In the genomic region with DNA sequence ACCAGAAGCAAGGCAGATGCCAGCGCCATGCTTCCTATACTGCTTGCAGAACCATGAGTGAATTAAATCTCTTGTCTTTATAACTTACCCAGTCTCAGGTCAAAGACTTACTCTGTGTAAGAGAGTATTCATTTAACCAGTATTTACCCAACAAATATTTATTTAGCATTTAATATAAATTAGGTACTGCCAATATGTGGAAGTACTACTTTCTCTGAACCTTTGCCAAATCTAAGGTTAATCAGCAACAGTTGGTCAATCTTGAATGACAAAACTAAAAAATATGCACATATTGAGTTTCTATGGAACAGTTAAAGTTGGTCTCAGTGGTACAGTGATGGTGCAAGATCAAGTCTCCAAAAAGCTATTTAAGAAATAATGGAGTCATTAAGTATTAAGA, we compare ENCODE assay signal across 39 cellular contexts.
"Had no signal": no experiment of that assay in that cellular context is flagged by ENCODE, and none has a peak within 500 bp of the region (broad histone marks: within the 10 kb centered on the region; RNA-seq: fewer than 3 reads in every experiment).

No MANE protein-coding gene starts in this region.

- H3K27me3 Mint-ChIP-seq: activated B cell treated with CpG ODN at 0.5 μM for 24 hours; activated CD4-positive, alpha-beta memory T cell treated with anti-CD3 and anti-CD28 coated beads for 36 hours; activated CD4-positive, alpha-beta T cell treated with anti-CD3 and anti-CD28 coated beads, Interleukin-2, amount 10 ng/mL, durations not matched to agents 24 days and 14 days; activated CD8-positive, alpha-beta T cell treated with anti-CD3 and anti-CD28 coated beads for 36 hours; central memory CD8-positive, alpha-beta T cell had no signal

- H3K4me3 ChIP-seq: adrenal gland, body of pancreas, cardiac muscle cell had no signal

- H3K9me3 ChIP-seq: adrenal gland, body of pancreas had no signal

- H3K4me1 ChIP-seq: adrenal gland, body of pancreas had no signal

- H3K36me3 ChIP-seq: adrenal gland, brain microvascular endothelial cell, cardiac muscle cell had no signal

- ATAC-seq: activated CD8-positive, alpha-beta T cell treated with anti-CD3 and anti-CD28 coated beads for 36 hours; activated naive CD4-positive, alpha-beta T cell treated with anti-CD3 and anti-CD28 coated beads, Interleukin-2, amount 50 U/mL, for 72 hours; activated T-cell treated with anti-CD3 and anti-CD28 coated beads, Interleukin-2, amount 50 U/mL, for 4 hours; activated T-cell treated with anti-CD3 and anti-CD28 coated beads, Interleukin-2, amount 50 U/mL, for 72 hours; activated T-helper 17 cell treated with anti-CD3 and anti-CD28 coated beads, Interleukin-2, amount 50 U/mL, for 72 hours; body of pancreas; T-cell had no signal

- H3K4me1 Mint-ChIP-seq: activated B cell treated with CpG ODN at 0.5 μM for 24 hours; activated CD4-positive, alpha-beta T cell treated with anti-CD3 and anti-CD28 coated beads, Interleukin-2, amount 10 ng/mL, durations not matched to agents 24 days and 14 days; activated naive CD8-positive, alpha-beta T cell treated with anti-CD3 and anti-CD28 coated beads for 36 hours; activated T-helper 17 cell treated with anti-CD3 and anti-CD28 coated beads, Interleukin-2, amount 50 U/mL, for 72 hours; central memory CD8-positive, alpha-beta T cell; T-cell had no signal

- DNase-seq: activated B cell treated with CpG ODN at 0.5 μM for 24 hours; activated CD4-positive, alpha-beta memory T cell treated with anti-CD3 and anti-CD28 coated beads for 36 hours; activated CD4-positive, alpha-beta T cell treated with anti-CD3 and anti-CD28 coated beads for 4 hours; activated CD4-positive, alpha-beta T cell treated with anti-CD3 and anti-CD28 coated beads, Interleukin-2, amount 10 ng/mL, durations not matched to agents 24 days and 14 days; activated CD4-positive, alpha-beta T cell treated with anti-CD3 and anti-CD28 coated beads, Interleukin-2, amount 50 U/mL, for 1 hour; activated CD4-positive, alpha-beta T cell treated with anti-CD3 and anti-CD28 coated beads, Interleukin-2, amount 50 U/mL, for 4 hours; activated CD4-positive, CD25-positive, alpha-beta regulatory T cell treated with anti-CD3 and anti-CD28 coated beads, Interleukin-2, amount 50 U/mL, for 72 hours; activated CD8-positive, alpha-beta memory T cell treated with anti-CD3 and anti-CD28 coated beads, Interleukin-2, amount 50 U/mL, for 4 hours; activated CD8-positive, alpha-beta T cell treated with anti-CD3 and anti-CD28 coated beads for 36 hours; activated effector memory CD4-positive, alpha-beta T cell treated with anti-CD3 and anti-CD28 coated beads, Interleukin-2, amount 50 U/mL, for 16 hours; activated gamma-delta T cell treated with Interleukin-2 at 50 U/mL for 16 hours; activated naive CD4-positive, alpha-beta T cell; activated naive CD4-positive, alpha-beta T cell treated with anti-CD3 and anti-CD28 coated beads for 36 hours; activated naive CD4-positive, alpha-beta T cell treated with anti-CD3 and anti-CD28 coated beads, Interleukin-2, amount 50 U/mL, for 16 hours; activated naive CD8-positive, alpha-beta T cell treated with anti-CD3 and anti-CD28 coated beads for 36 hours; activated T-cell treated with anti-CD3 and anti-CD28 coated beads for 4 hours; activated T-cell treated with anti-CD3 and anti-CD28 coated beads, Interleukin-2, amount 50 U/mL, for 1 hour; activated T-cell treated with anti-CD3 and anti-CD28 coated beads, Interleukin-2, amount 50 U/mL, for 4 hours; activated T-cell treated with anti-CD3 and anti-CD28 coated beads, Interleukin-2, amount 50 U/mL, for 72 hours; adrenal gland; amniotic stem cell; aorta; body of pancreas; brain microvascular endothelial cell; caudate nucleus; cerebellar nuclear complex; T-cell; T-helper 2 cell; T-helper 9 cell had no signal

- H3K27me3 ChIP-seq: adrenal gland, body of pancreas, brain microvascular endothelial cell, cardiac muscle cell had no signal

- FAIRE-seq: astrocyte, bronchial epithelial cell, TTC549 had no signal

- H3K4me3 Mint-ChIP-seq: activated B cell treated with CpG ODN at 0.5 μM for 24 hours; activated CD4-positive, alpha-beta memory T cell treated with anti-CD3 and anti-CD28 coated beads for 36 hours; activated CD4-positive, alpha-beta T cell treated with anti-CD3 and anti-CD28 coated beads, Interleukin-2, amount 10 ng/mL, durations not matched to agents 24 days and 14 days; activated CD8-positive, alpha-beta T cell treated with anti-CD3 and anti-CD28 coated beads for 36 hours; activated naive CD4-positive, alpha-beta T cell treated with anti-CD3 and anti-CD28 coated beads for 36 hours; activated naive CD8-positive, alpha-beta T cell treated with anti-CD3 and anti-CD28 coated beads for 36 hours; activated T-cell treated with anti-CD3 and anti-CD28 coated beads, Interleukin-2, amount 50 U/mL, for 4 hours; activated T-cell treated with anti-CD3 and anti-CD28 coated beads, Interleukin-2, amount 50 U/mL, for 72 hours; activated T-helper 1 cell treated with anti-CD3 and anti-CD28 coated beads, Interleukin-12 subunit alpha, Interleukin-12 subunit beta, Interleukin-2, Interleukin-4 antibody, amounts not matched to agents 30 ng/mL and 10 ng/mL and 1 ng/mL, durations not matched to agents 14 hours and 24 hours and 36 hours; activated T-helper 17 cell treated with anti-CD3 and anti-CD28 coated beads, Interleukin-2, amount 50 U/mL, for 72 hours; central memory CD8-positive, alpha-beta T cell; T-cell; T-helper 2 cell treated with Interferon-gamma antibody and Interleukin-4, amounts not matched to agents 5 μg/mL and 100 μg/mL, for 36 hours had no signal

- H3K27ac Mint-ChIP-seq: activated B cell treated with CpG ODN at 0.5 μM for 24 hours; activated CD4-positive, alpha-beta memory T cell treated with anti-CD3 and anti-CD28 coated beads for 36 hours; activated CD4-positive, alpha-beta T cell treated with anti-CD3 and anti-CD28 coated beads, Interleukin-2, amount 10 ng/mL, durations not matched to agents 24 days and 14 days; activated CD8-positive, alpha-beta T cell treated with anti-CD3 and anti-CD28 coated beads for 36 hours; activated naive CD4-positive, alpha-beta T cell treated with anti-CD3 and anti-CD28 coated beads for 36 hours; activated naive CD4-positive, alpha-beta T cell treated with anti-CD3 and anti-CD28 coated beads, Interleukin-2, amount 50 U/mL, for 72 hours; activated naive CD8-positive, alpha-beta T cell treated with anti-CD3 and anti-CD28 coated beads for 36 hours; activated T-cell treated with anti-CD3 and anti-CD28 coated beads, Interleukin-2, amount 50 U/mL, for 72 hours; activated T-helper 1 cell treated with anti-CD3 and anti-CD28 coated beads, Interleukin-12 subunit alpha, Interleukin-12 subunit beta, Interleukin-2, Interleukin-4 antibody, amounts not matched to agents 30 ng/mL and 10 ng/mL and 1 ng/mL, durations not matched to agents 14 hours and 24 hours and 36 hours; activated T-helper 17 cell treated with anti-CD3 and anti-CD28 coated beads, Interleukin-2, amount 50 U/mL, for 72 hours; T-cell; T-helper 2 cell treated with Interferon-gamma antibody and Interleukin-4, amounts not matched to agents 5 μg/mL and 100 μg/mL, for 36 hours had no signal

- H3K36me3 Mint-ChIP-seq: activated CD4-positive, alpha-beta memory T cell treated with anti-CD3 and anti-CD28 coated beads for 36 hours; activated naive CD4-positive, alpha-beta T cell treated with anti-CD3 and anti-CD28 coated beads, Interleukin-2, amount 50 U/mL, for 72 hours; activated naive CD8-positive, alpha-beta T cell treated with anti-CD3 and anti-CD28 coated beads for 36 hours; T-cell had no signal

- H3K27ac ChIP-seq: adrenal gland, body of pancreas, brain microvascular endothelial cell, cardiac muscle cell, VCaP had no signal
